ENCODE assay signal across 18 cellular contexts in genomic region chr5:74949976-74950375, GRCh38.
A peak's percentile ranks its signal among the peaks of the same experiment; 100 is the strongest.
DNase-seq lines count a peak whose midpoint lies in the region; ATAC-seq and TF ChIP-seq lines count a peak whose summit lies in the region.
"Had no signal": no experiment of that assay in that cellular context is flagged by ENCODE, and none has a peak within 500 bp of the region (broad histone marks: within the 10 kb centered on the region; RNA-seq: fewer than 3 reads in every experiment).

No MANE protein-coding gene starts in this region.

- no peaks in the 10 kb centered on the region for H3K27me3 ChIP-seq in fibroblast of lung (ENCODE audit: control insufficient read depth, insufficient read depth, low read length)
- H3K27me3 ChIP-seq: colonic mucosa, right atrium auricular region, upper lobe of right lung had no signal

- no peak overlapping the region for H3K4me3 ChIP-seq in fibroblast of lung (replicated peaks in 1 of 4; ENCODE audit: control extremely low read depth in 1 of 4, insufficient read depth in 1 of 4, low read depth in 3 of 4, low read length in 4 of 4)
- H3K4me3 ChIP-seq: colonic mucosa, HAP-1, right atrium auricular region, upper lobe of right lung had no signal

- H3K27ac ChIP-seq in fibroblast of lung (ENCODE audit: insufficient read depth, low read length) = no peak overlapping the region
- H3K27ac ChIP-seq: colonic mucosa, right atrium auricular region, upper lobe of right lung had no signal

- intact Hi-C loops in sciatic nerve (cut with DNase I) = no loop called here

- peak overlapping the region; percentile 23 for H3K4me2 ChIP-seq in fibroblast of lung (ENCODE audit: extremely low read depth, insufficient read depth, low read length)

- H4K20me1 ChIP-seq in fibroblast of lung (ENCODE audit: control insufficient read depth, extremely low read depth, insufficient read depth, low read length) = no peaks in the 10 kb centered on the region

- H3K9me3 ChIP-seq in fibroblast of lung (ENCODE audit: control insufficient read depth, insufficient read depth, low read depth, low read length) = no peaks in the 10 kb centered on the region
- H3K9me3 ChIP-seq: BE2C, colonic mucosa, HAP-1, right atrium auricular region, upper lobe of right lung had no signal

- no peak for TF ChIP-seq CTCF in fibroblast of lung (conservative IDR thresholded peaks at IDR 0.05 in 1 of 2, IDR thresholded peaks at IDR 0.05 in 1 of 2; ENCODE audit: low read depth in 1 of 2, low read length in 2 of 2)

- H2AFZ ChIP-seq in fibroblast of lung (ENCODE audit: low read length) = no peak overlapping the region

- H3K36me3 ChIP-seq in fibroblast of lung (ENCODE audit: control insufficient read depth, insufficient read depth, low read length) = no peaks in the 10 kb centered on the region
- H3K36me3 ChIP-seq: BE2C, colonic mucosa, HAP-1, right atrium auricular region, upper lobe of right lung had no signal

- H3K9ac ChIP-seq in fibroblast of lung (ENCODE audit: insufficient read depth, low read length) = no peak overlapping the region

- no peaks in the 10 kb centered on the region for H3K79me2 ChIP-seq in fibroblast of lung (ENCODE audit: control insufficient read depth, insufficient read depth, low read length)

- peak; percentile 25 for DNase-seq in ELR (ENCODE audit: low read depth)
- peak; percentile 66 for DNase-seq in RPMI7951 (ENCODE audit: low read depth)
- no peak for DNase-seq in fibroblast of lung (ENCODE audit: low read depth in 2 of 2)
- no peak for DNase-seq in sciatic nerve (ENCODE audit: low spot score)
- DNase-seq: activated CD4-positive, alpha-beta T cell treated with anti-CD3 and anti-CD28 coated beads for 48 hours; activated naive CD8-positive, alpha-beta T cell treated with anti-CD3 and anti-CD28 coated beads for 36 hours; BE2C; colonic mucosa; NCI-H1105; NCI-H2081; NCI-H524; upper lobe of right lung had no signal

- H3K4me1 ChIP-seq in fibroblast of lung (ENCODE audit: control insufficient read depth, extremely low read depth, insufficient read depth, low read length) = peaks cover 40% of the 10 kb centered on the region
- H3K4me1 ChIP-seq: BE2C, colonic mucosa, HAP-1 had no signal

- ATAC-seq in sciatic nerve (peak; percentile 50), GM21619 (IDR thresholded peaks at IDR 0.05; ENCODE audit: unreplicated experiment) (no peak), GM21529 (IDR thresholded peaks at IDR 0.05; ENCODE audit: unreplicated experiment) (no peak), HG02840 (IDR thresholded peaks at IDR 0.05; ENCODE audit: low FRiP score, unreplicated experiment) (no peak), GM19324 (IDR thresholded peaks at IDR 0.05; ENCODE audit: low FRiP score, unreplicated experiment) (no peak)

Comparison
In these comparisons a context has a peak if more than half of its experiments do, and no peak if none do; other contexts are left out.
1. DNase-seq: peak in ELR (single experiment) and RPMI7951 (single experiment); none in fibroblast of lung (0 of 2) and sciatic nerve (single experiment).